ENCODE assay signal across 29 cellular contexts in genomic region chr12:24482882-24483604, GRCh38.
DNase-seq lines count a peak whose midpoint lies in the region; ATAC-seq, FAIRE-seq and TF ChIP-seq lines count a peak whose summit lies in the region.
"Had no signal": no experiment of that assay in that cellular context is flagged by ENCODE, and none has a peak within 500 bp of the region (broad histone marks: within the 10 kb centered on the region; RNA-seq: fewer than 3 reads in every experiment).

No MANE protein-coding gene starts in this region.

- H3K9me3 Mint-ChIP-seq in stimulated activated memory B cell treated with anti-CD40 and anti-IgM and Interleukin-4, amounts not matched to agents 10 μg/mL and 1 μg/mL and 100 μg/mL, for 72 hours = no peaks in the 10 kb centered on the region
- H3K9me3 Mint-ChIP-seq: activated CD4-positive, alpha-beta T cell treated with anti-CD3 and anti-CD28 coated beads, Interleukin-2, amount 10 ng/mL, durations not matched to agents 24 days and 14 days; activated naive CD8-positive, alpha-beta T cell treated with anti-CD3 and anti-CD28 coated beads for 36 hours; GM23338; stimulated activated naive CD8-positive, alpha-beta T cell treated with anti-CD3 and anti-CD28 coated beads, Interleukin-15, amount 100 ng/mL, for 72 hours had no signal

- H3K4me1 ChIP-seq in SK-N-SH (ENCODE audit: control insufficient read depth in 1 of 2, insufficient read depth in 2 of 2, low read depth in 1 of 2, low read length in 1 of 2) = no peaks in the 10 kb centered on the region; a peak in 1 of 4 replicates
- H3K4me1 ChIP-seq in sigmoid colon = no peaks in the 10 kb centered on the region
- H3K4me1 ChIP-seq: uterus had no signal

- TF ChIP-seq RAD21 in SK-N-SH (IDR thresholded peaks at IDR 0.05; ENCODE audit: low read length) = no peak

- no peak overlapping the region for H3K27ac Mint-ChIP-seq in stimulated activated memory B cell treated with anti-CD40 and anti-IgM and Interleukin-4, amounts not matched to agents 10 μg/mL and 1 μg/mL and 100 μg/mL, for 72 hours
- H3K27ac Mint-ChIP-seq: activated CD4-positive, alpha-beta T cell treated with anti-CD3 and anti-CD28 coated beads, Interleukin-2, amount 10 ng/mL, durations not matched to agents 24 days and 14 days; activated naive CD8-positive, alpha-beta T cell treated with anti-CD3 and anti-CD28 coated beads for 36 hours; GM23338; stimulated activated naive CD8-positive, alpha-beta T cell treated with anti-CD3 and anti-CD28 coated beads, Interleukin-15, amount 100 ng/mL, for 72 hours had no signal

- H3K9me2 ChIP-seq in SK-N-SH = no peaks in the 10 kb centered on the region

- no peak for DNase-seq in SK-N-SH
- peak; percentile 32 to 64 for DNase-seq in NCI-H1930 (lab: John Stamatoyannopoulos, UW)
- peak; percentile 8 for DNase-seq in bronchial epithelial cell (ENCODE audit: low read depth)
- DNase-seq in sigmoid colon = no peak
- DNase-seq in NCI-H510A treated with DMSO at 0.1 percent for 48 hours (lab: John Stamatoyannopoulos, UW) = no peak
- DNase-seq: activated CD4-positive, alpha-beta T cell treated with anti-CD3 and anti-CD28 coated beads, Interleukin-2, amount 10 ng/mL, durations not matched to agents 24 days and 14 days; activated effector memory CD4-positive, alpha-beta T cell treated with Interleukin-2 at 50 U/mL for 16 hours; activated naive CD8-positive, alpha-beta T cell treated with anti-CD3 and anti-CD28 coated beads for 36 hours; DMS79 treated with DMSO at 0.1 percent for 48 hours; effector CD4-positive, alpha-beta T cell; glutamatergic neuron; NCI-H2171; retina; SHP77 treated with DMSO at 0.1 percent for 48 hours; stimulated activated CD4-positive, alpha-beta T cell treated with anti-CD3 and anti-CD28 coated beads, Interleukin-1b, Interleukin-23, amount 100 ng/mL, for 48 hours; stimulated activated naive CD8-positive, alpha-beta T cell treated with anti-CD3 and anti-CD28 coated beads, Interleukin-15, amount 100 ng/mL, for 72 hours; T1000; uterus had no signal

- no peak overlapping the region for H3K4me3 Mint-ChIP-seq in stimulated activated memory B cell treated with anti-CD40 and anti-IgM and Interleukin-4, amounts not matched to agents 10 μg/mL and 1 μg/mL and 100 μg/mL, for 72 hours
- H3K4me3 Mint-ChIP-seq: activated CD4-positive, alpha-beta T cell treated with anti-CD3 and anti-CD28 coated beads, Interleukin-2, amount 10 ng/mL, durations not matched to agents 24 days and 14 days; activated naive CD8-positive, alpha-beta T cell treated with anti-CD3 and anti-CD28 coated beads for 36 hours; GM23338; stimulated activated naive CD8-positive, alpha-beta T cell treated with anti-CD3 and anti-CD28 coated beads, Interleukin-15, amount 100 ng/mL, for 72 hours had no signal

- no peaks in the 10 kb centered on the region for H3K4me1 Mint-ChIP-seq in stimulated activated memory B cell treated with anti-CD40 and anti-IgM and Interleukin-4, amounts not matched to agents 10 μg/mL and 1 μg/mL and 100 μg/mL, for 72 hours
- H3K4me1 Mint-ChIP-seq: activated CD4-positive, alpha-beta T cell treated with anti-CD3 and anti-CD28 coated beads, Interleukin-2, amount 10 ng/mL, durations not matched to agents 24 days and 14 days; activated naive CD8-positive, alpha-beta T cell treated with anti-CD3 and anti-CD28 coated beads for 36 hours; stimulated activated naive CD8-positive, alpha-beta T cell treated with anti-CD3 and anti-CD28 coated beads, Interleukin-15, amount 100 ng/mL, for 72 hours had no signal

- POLR2A ChIA-PET in SK-N-SH (lab: Yijun Ruan, JAX) = no interaction called here

- no peaks in the 10 kb centered on the region for H3F3A ChIP-seq in SK-N-SH (replicated peaks; ENCODE audit: insufficient read depth)

- no peak overlapping the region for H3K9ac ChIP-seq in SK-N-SH

- CTCF ChIA-PET in SK-N-SH (lab: Yijun Ruan, JAX) = no interaction called here

- no peak for TF ChIP-seq POLR2A in sigmoid colon (IDR thresholded peaks at IDR 0.05)

- H4K20me1 ChIP-seq in SK-N-SH (ENCODE audit: insufficient read depth) = no peaks in the 10 kb centered on the region

- no peaks in the 10 kb centered on the region for H3K9me3 ChIP-seq in SK-N-SH
- no peaks in the 10 kb centered on the region for H3K9me3 ChIP-seq in sigmoid colon
- H3K9me3 ChIP-seq: ascending aorta, uterus had no signal

- H3K27me3 Mint-ChIP-seq in stimulated activated memory B cell treated with anti-CD40 and anti-IgM and Interleukin-4, amounts not matched to agents 10 μg/mL and 1 μg/mL and 100 μg/mL, for 72 hours = peaks cover 13% of the 10 kb centered on the region
- H3K27me3 Mint-ChIP-seq: activated CD4-positive, alpha-beta T cell treated with anti-CD3 and anti-CD28 coated beads, Interleukin-2, amount 10 ng/mL, durations not matched to agents 24 days and 14 days; activated naive CD8-positive, alpha-beta T cell treated with anti-CD3 and anti-CD28 coated beads for 36 hours; stimulated activated naive CD8-positive, alpha-beta T cell treated with anti-CD3 and anti-CD28 coated beads, Interleukin-15, amount 100 ng/mL, for 72 hours had no signal

- H3K4me3 ChIP-seq in SK-N-SH (ENCODE audit: low read depth in 2 of 2, low read length in 1 of 2) (no peak overlapping the region), bronchial epithelial cell (ENCODE audit: low read depth, low read length) (no peak overlapping the region), sigmoid colon (no peak overlapping the region)
- H3K4me3 ChIP-seq: ascending aorta, cardiac muscle cell, GM23338, uterus had no signal

- H3K36me3 Mint-ChIP-seq in stimulated activated memory B cell treated with anti-CD40 and anti-IgM and Interleukin-4, amounts not matched to agents 10 μg/mL and 1 μg/mL and 100 μg/mL, for 72 hours = no peaks in the 10 kb centered on the region
- H3K36me3 Mint-ChIP-seq: activated naive CD8-positive, alpha-beta T cell treated with anti-CD3 and anti-CD28 coated beads for 36 hours had no signal

- TF ChIP-seq CTCF in SK-N-SH (IDR thresholded peaks at IDR 0.05) = no peak
- TF ChIP-seq CTCF in bronchial epithelial cell (IDR thresholded peaks at IDR 0.05; ENCODE audit: insufficient read depth, low read length, severe bottlenecking) = no peak
- no peak for TF ChIP-seq CTCF in sigmoid colon (IDR thresholded peaks at IDR 0.05)

- H3K79me2 ChIP-seq in SK-N-SH (ENCODE audit: insufficient read depth) = no peaks in the 10 kb centered on the region

- WGBS in SK-N-SH (ENCODE audit: low lambda C conversion rate) = 57% methylated on average over 3 of the region's 3 CpGs
- WGBS in sigmoid colon, 2 donors = 60 to 69% methylated on average over 3 of the region's 3 CpGs

- TF ChIP-seq EP300 in SK-N-SH (IDR thresholded peaks at IDR 0.05; ENCODE audit: borderline replicate concordance in 1 of 2, low read depth in 1 of 2, low read length in 1 of 2) (no peak), sigmoid colon (IDR thresholded peaks at IDR 0.05) (no peak)

- intact Hi-C loops in sigmoid colon (cut with DNase I) = no loop called here

- H3K27ac ChIP-seq in SK-N-SH (ENCODE audit: low read depth in 2 of 2, low read length in 1 of 2) (no peak overlapping the region), sigmoid colon (no peak overlapping the region)
- H3K27ac ChIP-seq: ascending aorta, cardiac muscle cell, HL-60, uterus, VCaP had no signal

- H3K27me3 ChIP-seq in SK-N-SH (ENCODE audit: insufficient read depth) (no peaks in the 10 kb centered on the region), bronchial epithelial cell (ENCODE audit: control insufficient read depth, insufficient read depth, low read length) (no peaks in the 10 kb centered on the region), sigmoid colon (no peaks in the 10 kb centered on the region)
- H3K27me3 ChIP-seq: ascending aorta, cardiac muscle cell, uterus had no signal

- no peak overlapping the region for H2AFZ ChIP-seq in SK-N-SH (ENCODE audit: low read depth)
- H2AFZ ChIP-seq: GM23338 had no signal

- no peak for FAIRE-seq in bronchial epithelial cell (lab: Jason Lieb, UNC)
- FAIRE-seq: A204.1, colon had no signal

- no peaks in the 10 kb centered on the region for H3K36me3 ChIP-seq in SK-N-SH (replicated peaks in 1 of 2; ENCODE audit: control insufficient read depth in 1 of 2, insufficient read depth in 2 of 2, low read length in 1 of 2)
- H3K36me3 ChIP-seq in bronchial epithelial cell (ENCODE audit: control insufficient read depth, insufficient read depth, low read length) = no peaks in the 10 kb centered on the region
- no peaks in the 10 kb centered on the region for H3K36me3 ChIP-seq in sigmoid colon
- H3K36me3 ChIP-seq: ascending aorta, cardiac muscle cell, uterus had no signal

- no peak for ATAC-seq in SK-N-SH treated with all-trans-retinoic acid at 6 μM for 48 hours
- ATAC-seq in stimulated activated memory B cell treated with anti-CD40 and anti-IgM and Interleukin-4, amounts not matched to agents 10 μg/mL and 1 μg/mL and 100 μg/mL, for 72 hours = peak; percentile 47
- no peak for ATAC-seq in HG03108 (IDR thresholded peaks at IDR 0.05; ENCODE audit: unreplicated experiment)
- ATAC-seq: GM23338; left lobe of liver; stimulated activated naive CD8-positive, alpha-beta T cell treated with anti-CD3 and anti-CD28 coated beads, Interleukin-15, amount 100 ng/mL, for 72 hours had no signal

- H3K4me2 ChIP-seq in SK-N-SH = no peak overlapping the region
- H3K4me2 ChIP-seq: GM23338 had no signal

TF ChIP-seq in SK-N-SH, 30 proteins besides CTCF, POLR2A, EP300 and RAD21:
- TF ChIP-seq FOSL2 (IDR thresholded peaks at IDR 0.05; ENCODE audit: borderline replicate concordance, low read depth) (0 out of 2 replicates have a peak, but pooled peaks have one; percentile 4), EZH2phosphoT487 (IDR thresholded peaks at IDR 0.05; ENCODE audit: borderline replicate concordance, low read depth) (no peak)

TF ChIP-seq in SK-N-SH treated with all-trans-retinoic acid at 6 μM for 48 hours, 23 proteins besides CTCF, POLR2A, EP300 and RAD21:
- no peak for TF ChIP-seq ZNF8 (CRISPR knock-in tag; IDR thresholded peaks at IDR 0.05)

Comparison
In these comparisons a context has a peak if more than half of its experiments do, and no peak if none do; other contexts are left out.
1. DNase-seq: peak in NCI-H1930 (2 of 2) and bronchial epithelial cell (single experiment); none in SK-N-SH (single experiment), sigmoid colon (single experiment) and NCI-H510A treated with DMSO at 0.1 percent for 48 hours (single experiment).